ENCODE assay signal across 18 cellular contexts in genomic region chr2:218273908-218274249, GRCh38. TPM values are rescaled to one million over a fixed set of nuclear protein-coding genes. Genes with fewer than 3 reads are reported as not detected.
DNase-seq lines count a peak whose midpoint lies in the region; ATAC-seq and TF ChIP-seq lines count a peak whose summit lies in the region.
"Had no signal": no experiment of that assay in that cellular context is flagged by ENCODE, and none has a peak within 500 bp of the region (broad histone marks: within the 10 kb centered on the region; RNA-seq: fewer than 3 reads in every experiment).

No MANE protein-coding gene starts in this region.

- intact Hi-C loops in CD14-positive monocyte (cut with micrococcal nuclease): loop anchor here (5.0 to 10.0 kb wide), 4 partner anchors 123 to 291 kb away; partner anchors contain the start of genes CTDSP1 (in 2 of the 2), CNOT9 (in 1 of the 2) and USP37 (in 1 of the 2)

- H3K4me1 Mint-ChIP-seq in CD14-positive monocyte: peaks cover 51% of the 10 kb centered on the region

- H3K36me3 ChIP-seq in Peyer's patch (peaks cover 0 to 55% (median 3%) of the 10 kb centered on the region in 3 donors), gastroesophageal sphincter (peaks cover 0 to 55% of the 10 kb centered on the region in 2 donors), rectal smooth muscle tissue (ENCODE audit: control insufficient read depth, insufficient read depth, low read length) (peaks cover 41% of the 10 kb centered on the region)

- no peak for DNase-seq in CD14-positive monocyte (ENCODE audit: low spot score)
- no peak for DNase-seq in Peyer's patch
- DNase-seq in NK-92 (lab: John Stamatoyannopoulos, UW; ENCODE audit: unreplicated experiment): no peak
- DNase-seq in cerebellar nuclear complex (lab: John Stamatoyannopoulos, UW): no peak
- DNase-seq: activated CD4-positive, CD25-positive, alpha-beta regulatory T cell treated with anti-CD3 and anti-CD28 coated beads, Interleukin-2, amount 50 U/mL, for 72 hours; activated T-cell treated with anti-CD3 and anti-CD28 coated beads, Interleukin-2, amount 50 U/mL, for 72 hours; effector memory CD4-positive, alpha-beta T cell; kidney glomerular epithelial cell; NCI-H1417 treated with DMSO at 0.1 percent for 48 hours; NCI-H446 treated with DMSO at 0.1 percent for 48 hours; upper lobe of left lung had no signal

- WGBS in gastroesophageal sphincter (ENCODE audit: low coverage in 1 of 2), 2 donors: 35 to 83% methylated on average over 2 of the region's 2 CpGs

- H3K9me3 Mint-ChIP-seq in CD14-positive monocyte: no peaks in the 10 kb centered on the region
- H3K9me3 Mint-ChIP-seq: activated T-cell treated with anti-CD3 and anti-CD28 coated beads, Interleukin-2, amount 50 U/mL, for 72 hours; brain had no signal

- H3K27me3 ChIP-seq in Peyer's patch: no peaks in the 10 kb centered on the region
- H3K27me3 ChIP-seq in gastroesophageal sphincter: no peaks in the 10 kb centered on the region
- no peaks in the 10 kb centered on the region for H3K27me3 ChIP-seq in rectal smooth muscle tissue (ENCODE audit: control insufficient read depth, insufficient read depth, low read length)
- H3K27me3 ChIP-seq: upper lobe of left lung had no signal

- H3K4me1 ChIP-seq in Peyer's patch (peaks cover 0 to 49% (median 22%) of the 10 kb centered on the region in 4 donors), gastroesophageal sphincter (peaks cover 3 to 69% (median 23%) of the 10 kb centered on the region in 3 donors), rectal smooth muscle tissue (ENCODE audit: control insufficient read depth, insufficient read depth, low read length) (peaks cover 21% of the 10 kb centered on the region)

- no peak for TF ChIP-seq EP300 in gastroesophageal sphincter (IDR thresholded peaks at IDR 0.05)

- H3K27me3 Mint-ChIP-seq in CD14-positive monocyte (ENCODE audit: low read depth in 3 of 3): peaks cover 0 to 3% (median 0%) of the 10 kb centered on the region in 3 donors

- no peak for TF ChIP-seq POLR2A in Peyer's patch (IDR thresholded peaks at IDR 0.05)
- no peak for TF ChIP-seq POLR2A in gastroesophageal sphincter (IDR thresholded peaks at IDR 0.05)

- H3K36me3 Mint-ChIP-seq in CD14-positive monocyte: peaks cover 51 to 59% of the 10 kb centered on the region in 2 donors

- H3K27ac Mint-ChIP-seq in CD14-positive monocyte: peak overlapping the region in 4 of 7 donors; percentile 62 to 75 (median 74)
- H3K27ac Mint-ChIP-seq: brain had no signal

- ATAC-seq in gastroesophageal sphincter: no peak
- ATAC-seq in HG03039 (IDR thresholded peaks at IDR 0.05; ENCODE audit: unreplicated experiment): no peak
- no peak for ATAC-seq in HG03135 (IDR thresholded peaks at IDR 0.05; ENCODE audit: unreplicated experiment)
- ATAC-seq: activated T-cell treated with anti-CD3 and anti-CD28 coated beads, Interleukin-2, amount 50 U/mL, for 72 hours had no signal

- no peak overlapping the region for H3K4me3 Mint-ChIP-seq in CD14-positive monocyte
- H3K4me3 Mint-ChIP-seq: activated T-cell treated with anti-CD3 and anti-CD28 coated beads, Interleukin-2, amount 50 U/mL, for 72 hours had no signal

- H3K4me3 ChIP-seq in Peyer's patch: no peak overlapping the region
- no peak overlapping the region for H3K4me3 ChIP-seq in gastroesophageal sphincter
- H3K4me3 ChIP-seq in rectal smooth muscle tissue (ENCODE audit: low read length): no peak overlapping the region
- H3K4me3 ChIP-seq: upper lobe of left lung had no signal

- H3K27ac ChIP-seq in Peyer's patch (peak overlapping the region in 3 of 4 donors; percentile 63 to 76 (median 69)), gastroesophageal sphincter (peak overlapping the region in 3 of 4 donors; percentile 62 to 80 (median 79)), rectal smooth muscle tissue (ENCODE audit: low read depth, low read length) (peak overlapping the region; percentile 33)

- H3K9ac ChIP-seq in rectal smooth muscle tissue (ENCODE audit: low read length): no peak overlapping the region

- H3K9me3 ChIP-seq in Peyer's patch (no peaks in the 10 kb centered on the region), gastroesophageal sphincter (no peaks in the 10 kb centered on the region)
- H3K9me3 ChIP-seq: upper lobe of left lung had no signal

- TF ChIP-seq CTCF in CD14-positive monocyte (IDR thresholded peaks at IDR 0.05) (no peak), Peyer's patch (IDR thresholded peaks at IDR 0.05) (no peak), gastroesophageal sphincter (IDR thresholded peaks at IDR 0.05) (no peak)

RNA-seq across cellular contexts. Expression of gene PNKD, which starts 3.6 kb away (rescaled TPM):
- polyA plus RNA-seq in CD14-positive monocyte: 10 to 100 TPM; 79.8 to 92.0 TPM
- total RNA-seq in Peyer's patch: 100 to 1,000 TPM in 1 of 4 donors, 10 to 100 TPM in 3; 63.9 to 690 (median 70.4) TPM
- 10 to 100 TPM; 48.6 to 60.2 (median 56.9) TPM for total RNA-seq in gastroesophageal sphincter

RNA-seq across cellular contexts. Expression of gene AAMP, which starts 3.9 kb away (rescaled TPM):
- 10 to 100 TPM; 90.8 to 98.7 TPM for polyA plus RNA-seq in CD14-positive monocyte
- total RNA-seq in Peyer's patch: 100 to 1,000 TPM in 3 of 4 donors, 10 to 100 TPM in 1; 91.8 to 151 (median 115) TPM
- total RNA-seq in gastroesophageal sphincter: 100 to 1,000 TPM in 3 of 4 donors, 10 to 100 TPM in 1; 97.8 to 163 (median 131) TPM

RNA-seq across cellular contexts. Expression of gene GPBAR1, which starts 13.1 kb away (rescaled TPM):
- polyA plus RNA-seq in CD14-positive monocyte: 100 to 1,000 TPM; 143 to 181 TPM
- total RNA-seq in Peyer's patch (1 to 10 TPM; 3.3 to 7.0 (median 3.9) TPM), gastroesophageal sphincter (1 to 10 TPM in 2 of 4 donors, under 1 TPM in 2; 0.31 to 4.0 (median 1.4) TPM)
- total RNA-seq: Daoy, frontal cortex had no signal

RNA-seq across cellular contexts. Expression of gene TMBIM1, which starts 18.4 kb away (rescaled TPM):
- 100 to 1,000 TPM; 129 to 139 TPM for polyA plus RNA-seq in CD14-positive monocyte
- 100 to 1,000 TPM in 3 of 4 donors, 10 to 100 TPM in 1; 97.4 to 431 (median 280) TPM for total RNA-seq in Peyer's patch
- 100 to 1,000 TPM; 152 to 245 (median 191) TPM for total RNA-seq in gastroesophageal sphincter

RNA-seq across cellular contexts. Expression of gene ARPC2, which starts 56.9 kb away (rescaled TPM):
- polyA plus RNA-seq in CD14-positive monocyte: 1,000 to 10,000 TPM; 1,162 to 1,227 TPM
- total RNA-seq in Peyer's patch: 100 to 1,000 TPM; 210 to 284 (median 246) TPM
- total RNA-seq in gastroesophageal sphincter: 100 to 1,000 TPM; 275 to 314 (median 287) TPM
